In the genomic region with DNA sequence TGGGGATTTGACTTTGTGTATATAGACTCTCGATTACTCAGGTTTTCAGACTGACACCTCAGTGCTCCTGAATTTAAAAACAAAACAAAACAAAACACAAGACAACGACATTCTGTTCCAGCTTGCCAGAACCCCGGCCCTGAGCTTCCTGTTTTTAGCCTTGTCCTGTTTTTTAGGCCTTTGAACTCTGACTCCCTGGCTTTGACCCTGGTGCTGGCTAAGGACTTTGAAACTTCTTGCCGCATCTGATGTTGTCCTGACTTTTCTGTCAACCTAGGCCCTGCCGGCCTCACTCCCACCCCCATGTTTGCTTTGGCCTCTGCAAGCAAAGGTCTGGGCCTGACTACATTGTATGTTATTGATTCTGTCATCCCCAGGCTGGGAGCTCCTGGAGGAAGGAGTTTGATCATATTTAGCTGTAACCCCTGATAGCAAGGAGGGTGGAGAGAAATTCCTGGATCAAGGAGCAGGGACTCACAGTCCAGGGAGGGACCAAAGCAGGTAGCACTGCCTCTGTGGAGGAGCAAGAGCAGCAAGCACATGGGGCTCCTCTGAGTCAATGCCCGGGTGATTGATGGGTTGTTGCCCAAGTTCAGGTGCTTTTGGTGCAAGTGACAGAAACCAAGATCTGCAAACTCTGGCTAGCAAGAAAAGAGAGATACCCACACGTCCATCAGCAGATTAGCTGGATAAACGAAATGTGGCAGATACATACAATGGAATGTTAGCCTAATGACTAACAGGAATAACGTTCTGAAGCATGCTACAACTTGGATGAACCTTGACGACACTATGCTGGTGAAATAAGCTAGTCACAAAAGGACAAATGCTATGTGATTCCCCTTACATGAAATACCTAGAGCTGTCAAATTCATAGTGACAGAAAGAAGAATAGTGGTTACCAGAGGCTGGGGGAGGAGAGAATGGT, we compare ENCODE assay signal across 1 cellular context.
TF ChIP-seq lines count a peak whose summit lies in the region.

No MANE protein-coding gene starts in this region.

TF ChIP-seq in HepG2, 621 proteins besides CTCF, POLR2A, EP300 and RAD21 (continued from another document and continues in another):
- TF ChIP-seq, protein P1, sequence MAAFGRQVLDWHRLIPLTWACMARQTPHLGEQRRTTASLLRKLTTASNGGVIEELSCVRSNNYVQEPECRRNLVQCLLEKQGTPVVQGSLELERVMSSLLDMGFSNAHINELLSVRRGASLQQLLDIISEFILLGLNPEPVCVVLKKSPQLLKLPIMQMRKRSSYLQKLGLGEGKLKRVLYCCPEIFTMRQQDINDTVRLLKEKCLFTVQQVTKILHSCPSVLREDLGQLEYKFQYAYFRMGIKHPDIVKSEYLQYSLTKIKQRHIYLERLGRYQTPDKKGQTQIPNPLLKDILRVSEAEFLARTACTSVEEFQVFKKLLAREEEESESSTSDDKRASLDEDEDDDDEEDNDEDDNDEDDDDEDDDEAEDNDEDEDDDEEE (CRISPR knock-in tag; IDR thresholded peaks at IDR 0.05) = no peak
- TF ChIP-seq, protein P2, sequence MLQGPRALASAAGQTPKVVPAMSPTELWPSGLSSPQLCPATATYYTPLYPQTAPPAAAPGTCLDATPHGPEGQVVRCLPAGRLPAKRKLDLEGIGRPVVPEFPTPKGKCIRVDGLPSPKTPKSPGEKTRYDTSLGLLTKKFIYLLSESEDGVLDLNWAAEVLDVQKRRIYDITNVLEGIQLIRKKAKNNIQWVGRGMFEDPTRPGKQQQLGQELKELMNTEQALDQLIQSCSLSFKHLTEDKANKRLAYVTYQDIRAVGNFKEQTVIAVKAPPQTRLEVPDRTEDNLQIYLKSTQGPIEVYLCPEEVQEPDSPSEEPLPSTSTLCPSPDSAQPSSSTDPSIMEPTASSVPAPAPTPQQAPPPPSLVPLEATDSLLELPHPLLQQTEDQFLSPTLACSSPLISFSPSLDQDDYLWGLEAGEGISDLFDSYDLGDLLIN (CRISPR knock-in tag; IDR thresholded peaks at IDR 0.05; ENCODE audit: borderline replicate concordance) = no peak
- TF ChIP-seq ZNF33A (CRISPR knock-in tag; IDR thresholded peaks at IDR 0.05; ENCODE audit: borderline replicate concordance) = no peak
- peak; percentile 76 for TF ChIP-seq POGZ (CRISPR knock-in tag; IDR thresholded peaks at IDR 0.05)
- no peak for TF ChIP-seq CENPX (CRISPR knock-in tag; IDR thresholded peaks at IDR 0.05)
- no peak for TF ChIP-seq ZNF782 (CRISPR knock-in tag; IDR thresholded peaks at IDR 0.05; ENCODE audit: borderline replicate concordance)
- TF ChIP-seq, protein P3, sequence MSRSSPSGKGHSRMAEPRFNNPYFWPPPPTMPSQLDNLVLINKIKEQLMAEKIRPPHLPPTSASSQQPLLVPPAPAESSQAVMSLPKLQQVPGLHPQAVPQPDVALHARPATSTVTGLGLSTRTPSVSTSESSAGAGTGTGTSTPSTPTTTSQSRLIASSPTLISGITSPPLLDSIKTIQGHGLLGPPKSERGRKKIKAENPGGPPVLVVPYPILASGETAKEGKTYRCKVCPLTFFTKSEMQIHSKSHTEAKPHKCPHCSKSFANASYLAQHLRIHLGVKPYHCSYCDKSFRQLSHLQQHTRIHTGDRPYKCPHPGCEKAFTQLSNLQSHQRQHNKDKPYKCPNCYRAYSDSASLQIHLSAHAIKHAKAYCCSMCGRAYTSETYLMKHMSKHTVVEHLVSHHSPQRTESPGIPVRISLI (CRISPR knock-in tag; IDR thresholded peaks at IDR 0.05; ENCODE audit: borderline replicate concordance) = peak; percentile 89; the same call in 1 of the 2 replicates
- peak; percentile 97 for TF ChIP-seq IKZF5 (CRISPR knock-in tag; IDR thresholded peaks at IDR 0.05)
- TF ChIP-seq ZNF841 (CRISPR knock-in tag; IDR thresholded peaks at IDR 0.05; ENCODE audit: borderline replicate concordance) = no peak; the same call in 1 of the 2 replicates
- no peak for TF ChIP-seq GABPA (IDR thresholded peaks at IDR 0.05; ENCODE audit: low read depth, low read length)
- TF ChIP-seq GABPA (CRISPR knock-in tag; IDR thresholded peaks at IDR 0.05; ENCODE audit: low read depth) = peak; percentile 66; the same call in 1 of the 2 replicates
- no peak for TF ChIP-seq MAFG (CRISPR knock-in tag; IDR thresholded peaks at IDR 0.05)
- TF ChIP-seq DMAP1 (CRISPR knock-in tag; IDR thresholded peaks at IDR 0.05) = no peak; the same call in 1 of the 2 replicates
- peak; percentile 70 for TF ChIP-seq MAX (IDR thresholded peaks at IDR 0.05)
- TF ChIP-seq GFI1 (CRISPR knock-in tag; IDR thresholded peaks at IDR 0.05; ENCODE audit: borderline replicate concordance) = peak; percentile 88
- no peak for TF ChIP-seq TCF12 (IDR thresholded peaks at IDR 0.05)
- peak; percentile 98 for TF ChIP-seq TCF12 (CRISPR knock-in tag; IDR thresholded peaks at IDR 0.05)
- TF ChIP-seq HOXA9 (CRISPR knock-in tag; IDR thresholded peaks at IDR 0.05; ENCODE audit: borderline replicate concordance) = peak; percentile 53; the same call in 1 of the 2 replicates
- no peak for TF ChIP-seq TEF (CRISPR knock-in tag; IDR thresholded peaks at IDR 0.05)
- peak; percentile 50; the same call in 1 of the 2 replicates for TF ChIP-seq GATAD1 (CRISPR knock-in tag; IDR thresholded peaks at IDR 0.05)
- TF ChIP-seq ZNF616 (CRISPR knock-in tag; IDR thresholded peaks at IDR 0.05; ENCODE audit: low read depth) = no peak
- no peak for TF ChIP-seq BRD4 (CRISPR knock-in tag; IDR thresholded peaks at IDR 0.05)
- TF ChIP-seq ZKSCAN5 (CRISPR knock-in tag; IDR thresholded peaks at IDR 0.05) = no peak
- no peak for TF ChIP-seq ZNF251 (CRISPR knock-in tag; IDR thresholded peaks at IDR 0.05)
- peak; percentile 96; the same call in 1 of the 2 replicates for TF ChIP-seq NFIC (IDR thresholded peaks at IDR 0.05; ENCODE audit: low read length)
- TF ChIP-seq NR1H2 (CRISPR knock-in tag; IDR thresholded peaks at IDR 0.05; ENCODE audit: borderline replicate concordance, low read depth) = peak; percentile 85; the same call in 1 of the 2 replicates
- no peak; the same call in 1 of the 2 replicates for TF ChIP-seq BCL3 (CRISPR knock-in tag; IDR thresholded peaks at IDR 0.05)
- TF ChIP-seq ZNF580 (CRISPR knock-in tag; IDR thresholded peaks at IDR 0.05; ENCODE audit: borderline replicate concordance, low read depth) = peak; percentile 80; the same call in 1 of the 2 replicates
- TF ChIP-seq, protein P4, sequence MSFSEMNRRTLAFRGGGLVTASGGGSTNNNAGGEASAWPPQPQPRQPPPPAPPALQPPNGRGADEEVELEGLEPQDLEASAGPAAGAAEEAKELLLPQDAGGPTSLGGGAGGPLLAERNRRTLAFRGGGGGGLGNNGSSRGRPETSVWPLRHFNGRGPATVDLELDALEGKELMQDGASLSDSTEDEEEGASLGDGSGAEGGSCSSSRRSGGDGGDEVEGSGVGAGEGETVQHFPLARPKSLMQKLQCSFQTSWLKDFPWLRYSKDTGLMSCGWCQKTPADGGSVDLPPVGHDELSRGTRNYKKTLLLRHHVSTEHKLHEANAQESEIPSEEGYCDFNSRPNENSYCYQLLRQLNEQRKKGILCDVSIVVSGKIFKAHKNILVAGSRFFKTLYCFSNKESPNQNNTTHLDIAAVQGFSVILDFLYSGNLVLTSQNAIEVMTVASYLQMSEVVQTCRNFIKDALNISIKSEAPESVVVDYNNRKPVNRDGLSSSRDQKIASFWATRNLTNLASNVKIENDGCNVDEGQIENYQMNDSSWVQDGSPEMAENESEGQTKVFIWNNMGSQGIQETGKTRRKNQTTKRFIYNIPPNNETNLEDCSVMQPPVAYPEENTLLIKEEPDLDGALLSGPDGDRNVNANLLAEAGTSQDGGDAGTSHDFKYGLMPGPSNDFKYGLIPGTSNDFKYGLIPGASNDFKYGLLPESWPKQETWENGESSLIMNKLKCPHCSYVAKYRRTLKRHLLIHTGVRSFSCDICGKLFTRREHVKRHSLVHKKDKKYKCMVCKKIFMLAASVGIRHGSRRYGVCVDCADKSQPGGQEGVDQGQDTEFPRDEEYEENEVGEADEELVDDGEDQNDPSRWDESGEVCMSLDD (CRISPR knock-in tag; IDR thresholded peaks at IDR 0.05; ENCODE audit: borderline replicate concordance) = no peak; the same call in 1 of the 2 replicates
- no peak for TF ChIP-seq ZNF44 (CRISPR knock-in tag; IDR thresholded peaks at IDR 0.05)
- TF ChIP-seq AGO2 (optimal IDR thresholded peaks at IDR 0.05; ENCODE audit: low read depth, low read length) = no peak
- TF ChIP-seq ZNF281 (CRISPR knock-in tag; IDR thresholded peaks at IDR 0.05; ENCODE audit: borderline replicate concordance) = peak; percentile 98
- TF ChIP-seq ARHGAP35 (CRISPR knock-in tag; IDR thresholded peaks at IDR 0.05; ENCODE audit: borderline replicate concordance) = peak; percentile 49; the same call in 1 of the 2 replicates
- no peak for TF ChIP-seq ZNF547 (CRISPR knock-in tag; IDR thresholded peaks at IDR 0.05)
- TF ChIP-seq FLYWCH1 (CRISPR knock-in tag; IDR thresholded peaks at IDR 0.05) = no peak
- TF ChIP-seq HDAC6 (IDR thresholded peaks at IDR 0.05; ENCODE audit: low read depth, low read length) = no peak
- peak; percentile 76; the same call in 1 of the 2 replicates for TF ChIP-seq ZNF564 (CRISPR knock-in tag; IDR thresholded peaks at IDR 0.05)
- TF ChIP-seq ZFP62 (CRISPR knock-in tag; IDR thresholded peaks at IDR 0.05) = no peak
- no peak for TF ChIP-seq ZNF180 (CRISPR knock-in tag; IDR thresholded peaks at IDR 0.05; ENCODE audit: borderline replicate concordance, low read depth)
- no peak for TF ChIP-seq ZNF530 (CRISPR knock-in tag; IDR thresholded peaks at IDR 0.05; ENCODE audit: low read depth)
- peak; percentile 69; the same call in 1 of the 2 replicates for TF ChIP-seq KDM2A (CRISPR knock-in tag; IDR thresholded peaks at IDR 0.05; ENCODE audit: borderline replicate concordance, low read depth)
- TF ChIP-seq TIGD3 (CRISPR knock-in tag; IDR thresholded peaks at IDR 0.05; ENCODE audit: borderline replicate concordance) = 0 out of 2 replicates have a peak, but pooled peaks have one; percentile 31
- no peak for TF ChIP-seq ATF7 (IDR thresholded peaks at IDR 0.05)
- TF ChIP-seq ATF7 (CRISPR knock-in tag; IDR thresholded peaks at IDR 0.05) = peak; percentile 93
- TF ChIP-seq ZNF570 (CRISPR knock-in tag; IDR thresholded peaks at IDR 0.05; ENCODE audit: borderline replicate concordance) = no peak
- TF ChIP-seq, protein P5, sequence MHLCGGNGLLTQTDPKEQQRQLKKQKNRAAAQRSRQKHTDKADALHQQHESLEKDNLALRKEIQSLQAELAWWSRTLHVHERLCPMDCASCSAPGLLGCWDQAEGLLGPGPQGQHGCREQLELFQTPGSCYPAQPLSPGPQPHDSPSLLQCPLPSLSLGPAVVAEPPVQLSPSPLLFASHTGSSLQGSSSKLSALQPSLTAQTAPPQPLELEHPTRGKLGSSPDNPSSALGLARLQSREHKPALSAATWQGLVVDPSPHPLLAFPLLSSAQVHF (CRISPR knock-in tag; IDR thresholded peaks at IDR 0.05) = no peak
